ENCODE assay signal across 8 cellular contexts in genomic region chr15:44988184-44988869, GRCh38. TPM values are rescaled to one million over a fixed set of nuclear protein-coding genes. Genes with fewer than 3 reads are reported as not detected.
"Had no signal": no experiment of that assay in that cellular context is flagged by ENCODE, and none has a peak within 500 bp of the region (broad histone marks: within the 10 kb centered on the region; RNA-seq: fewer than 3 reads in every experiment).

No MANE protein-coding gene starts in this region.

RNA-seq across cellular contexts. Expression of gene TERB2, which starts 31.8 kb away (rescaled TPM):
- total RNA-seq: HT1080, LHCN-M2, MCF 10A, OCI-LY7, PC-3, SK-MEL-5 had no signal
- polyA plus RNA-seq: IgD-negative memory B cell, SK-N-SH had no signal
